8 cellular contexts compared by ENCODE assay signal in the genomic region with DNA sequence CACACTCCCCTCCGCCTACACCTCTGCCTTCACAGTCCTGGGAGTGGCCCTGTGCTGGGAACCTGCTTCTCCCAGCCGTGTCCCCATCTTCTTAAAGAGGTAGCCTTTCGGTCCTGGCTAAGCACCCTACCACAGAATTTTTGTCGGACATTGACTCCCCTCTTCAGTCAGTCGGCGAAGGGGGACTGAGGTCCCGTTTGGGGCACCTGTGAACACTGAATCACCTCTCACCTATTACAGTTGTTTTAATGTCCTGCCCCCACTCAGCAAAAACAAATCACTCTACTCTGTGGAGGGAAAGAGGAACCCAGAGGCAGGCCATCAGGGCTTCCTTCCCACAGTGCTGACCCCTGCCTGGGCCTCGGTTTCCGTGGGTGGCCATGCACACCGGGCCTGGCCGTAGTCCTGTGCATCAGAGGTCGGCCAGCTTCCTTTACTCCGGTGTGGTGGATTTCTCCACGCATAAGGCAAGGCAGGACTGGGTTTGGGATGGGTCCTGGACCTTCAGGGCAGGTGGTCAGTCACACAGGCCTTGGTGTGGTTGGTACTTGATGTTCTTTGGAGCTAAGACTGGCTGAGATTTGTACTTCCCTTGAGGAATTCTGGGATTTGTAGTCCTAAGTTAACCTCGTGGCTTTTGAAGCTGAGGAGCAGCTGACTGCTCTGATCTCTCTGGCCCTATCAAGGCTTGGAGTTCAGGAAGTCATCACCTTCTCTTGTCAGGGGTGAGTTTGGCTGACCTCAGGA. TPM values are rescaled to one million over a fixed set of nuclear protein-coding genes. Genes with fewer than 3 reads are reported as not detected.
A peak's percentile ranks its signal among the peaks of the same experiment; 100 is the strongest.
DNase-seq lines count a peak whose midpoint lies in the region; ATAC-seq and TF ChIP-seq lines count a peak whose summit lies in the region.

No MANE protein-coding gene starts in this region.

- TF ChIP-seq CTCF in AG10803 (conservative IDR thresholded peaks at IDR 0.05; ENCODE audit: low read length) (no peak), GM13976 (IDR thresholded peaks at IDR 0.05; ENCODE audit: borderline replicate concordance, control extremely low read depth, extremely low read depth, insufficient read depth, missing control alignments) (no peak), astrocyte of the cerebellum (IDR thresholded peaks at IDR 0.05; ENCODE audit: low read depth, low read length, missing control alignments) (no peak)

- intact Hi-C loops in right cardiac atrium (cut with DNase I) = no loop called here

- H3K4me1 ChIP-seq in right cardiac atrium (ENCODE audit: control insufficient read depth, insufficient read depth, low read length) = peaks cover 4% of the 10 kb centered on the region

- ATAC-seq in right cardiac atrium (peak; percentile 40 to 50), HG03025 (IDR thresholded peaks at IDR 0.05; ENCODE audit: low FRiP score, unreplicated experiment) (no peak), HG03469 (IDR thresholded peaks at IDR 0.05; ENCODE audit: unreplicated experiment) (no peak)

- whole genome bisulfite sequencing in right cardiac atrium = 10% methylated on average over 15 of the region's 15 CpGs

- no peaks in the 10 kb centered on the region for H3K27me3 ChIP-seq in right cardiac atrium (ENCODE audit: control insufficient read depth, insufficient read depth)

- H3K9me3 ChIP-seq in right cardiac atrium (ENCODE audit: control insufficient read depth, low read length) = no peaks in the 10 kb centered on the region

- H3K27ac ChIP-seq in right cardiac atrium (ENCODE audit: low read length) = peak overlapping the region; percentile 97

- DNase-seq in AG10803 (ENCODE audit: low read depth) (peak; percentile 70), GM13976 (ENCODE audit: low spot score) (peak; percentile 60), NCI-H2227 (lab: John Stamatoyannopoulos, UW; ENCODE audit: unreplicated experiment) (peak; percentile 62), astrocyte of the cerebellum (ENCODE audit: low read depth) (no peak), right cardiac atrium (peak in 2 of 3 donors; percentile 63 to 77), putamen (ENCODE audit: low spot score) (peak; percentile 82)

- in situ Hi-C loops in GM13976 (cut with MboI; ENCODE audit: low sequenced_read_pairs, unreplicated experiment) (no loop called here), astrocyte of the cerebellum (cut with HindIII; ENCODE audit: low sequenced_read_pairs) (no loop called here)

- peak overlapping the region; percentile 73 for H3K4me3 ChIP-seq in AG10803 (ENCODE audit: low read length)
- H3K4me3 ChIP-seq in astrocyte of the cerebellum (ENCODE audit: low read depth, low read length) = peak overlapping the region; percentile 57
- H3K4me3 ChIP-seq in right cardiac atrium (ENCODE audit: low read length) = peak overlapping the region; percentile 94

RNA-seq across cellular contexts. Expression of gene FAM131A, which starts 0.7 kb away (rescaled TPM):
- total RNA-seq in right cardiac atrium = 10 to 100 TPM; 26.5 to 41.1 (median 33.6) TPM
- polyA plus RNA-seq in right cardiac atrium = 34.3 TPM

RNA-seq across cellular contexts. Expression of gene EIF4G1, which starts 22.3 kb away (rescaled TPM):
- total RNA-seq in right cardiac atrium = 100 to 1,000 TPM; 215 to 301 (median 245) TPM
- 203 TPM for polyA plus RNA-seq in right cardiac atrium

RNA-seq across cellular contexts. Expression of gene CLCN2, which starts 24.7 kb away (rescaled TPM):
- total RNA-seq in right cardiac atrium = 1 to 10 TPM; 2.0 to 4.9 (median 3.6) TPM
- polyA plus RNA-seq in right cardiac atrium = 2.7 TPM

RNA-seq across cellular contexts. Expression of gene POLR2H, which starts 24.9 kb away (rescaled TPM):
- 10 to 100 TPM; 24.4 to 32.9 (median 30.1) TPM for total RNA-seq in right cardiac atrium
- 37.6 TPM for polyA plus RNA-seq in right cardiac atrium

RNA-seq across cellular contexts. Expression of gene PSMD2, which starts 37.6 kb away (rescaled TPM):
- total RNA-seq in right cardiac atrium = 100 to 1,000 TPM; 198 to 230 (median 227) TPM
- polyA plus RNA-seq in right cardiac atrium = 161 TPM

Comparison
In these comparisons a context has a peak if more than half of its experiments do, and no peak if none do; other contexts are left out.
1. ATAC-seq: peak in right cardiac atrium (2 of 2); none in HG03025 (single experiment) and HG03469 (single experiment).
2. Peak in every context shown above with its lines, with median percentiles within 50 percentile points of each other: H3K4me3 ChIP-seq.